Comparison of ENCODE assay signal across 9 cellular contexts in genomic region chr16:73166394-73166971, GRCh38.
DNase-seq lines count a peak whose midpoint lies in the region; ATAC-seq and TF ChIP-seq lines count a peak whose summit lies in the region.
"Had no signal": no experiment of that assay in that cellular context is flagged by ENCODE, and none has a peak within 500 bp of the region (broad histone marks: within the 10 kb centered on the region; RNA-seq: fewer than 3 reads in every experiment).

No MANE protein-coding gene starts in this region.

- peak overlapping the region; percentile 25 for H3K4me3 Mint-ChIP-seq in activated naive CD8-positive, alpha-beta T cell treated with anti-CD3 and anti-CD28 coated beads, Interleukin-2, amount 50 U/mL, for 24 hours

- ATAC-seq in activated naive CD8-positive, alpha-beta T cell treated with anti-CD3 and anti-CD28 coated beads, Interleukin-2, amount 50 U/mL, for 24 hours, result no peak
- no peak for ATAC-seq in HG03565 (IDR thresholded peaks at IDR 0.05; ENCODE audit: unreplicated experiment)
- ATAC-seq in foreskin keratinocyte, result no peak

- H3K9me2 ChIP-seq in hepatocyte (replicated peaks; ENCODE audit: insufficient read depth), result no peaks in the 10 kb centered on the region

- H3K4me1 ChIP-seq in hepatocyte (ENCODE audit: insufficient read depth) (peaks cover 15% of the 10 kb centered on the region), skeletal muscle satellite cell (ENCODE audit: control insufficient read depth, insufficient read depth, low read length) (peaks cover 26% of the 10 kb centered on the region), foreskin keratinocyte (no peaks in the 10 kb centered on the region)

- no peak overlapping the region for H3K4me3 ChIP-seq in H7 (ENCODE audit: insufficient read depth, low read depth, low read length)
- H3K4me3 ChIP-seq in hepatocyte, result no peak overlapping the region
- H3K4me3 ChIP-seq in skeletal muscle satellite cell (ENCODE audit: low read length), result peak overlapping the region; percentile 31

- H3K27me3 ChIP-seq in H7 (ENCODE audit: control insufficient read depth, insufficient read depth, low read length) (no peaks in the 10 kb centered on the region), hepatocyte (no peaks in the 10 kb centered on the region), skeletal muscle satellite cell (ENCODE audit: control insufficient read depth, insufficient read depth, low read length) (no peaks in the 10 kb centered on the region), foreskin keratinocyte (peaks cover 11% of the 10 kb centered on the region)

- H3K79me2 ChIP-seq in hepatocyte, result no peaks in the 10 kb centered on the region

- WGBS in hepatocyte (ENCODE audit: low lambda C conversion rate, missing lambda C conversion rate), result 60% methylated on average over 6 of the region's 6 CpGs

- TF ChIP-seq CTCF in hepatocyte (IDR thresholded peaks at IDR 0.05; ENCODE audit: poor library complexity) (no peak), foreskin keratinocyte (conservative IDR thresholded peaks at IDR 0.05) (no peak)

- H3K27ac ChIP-seq in hepatocyte, result peak overlapping the region; percentile 36
- no peak overlapping the region for H3K27ac ChIP-seq in foreskin keratinocyte

- DNase-seq in H7 (peak; percentile 32), hepatocyte (ENCODE audit: low spot score) (no peak), NCI-H2196 treated with DMSO at 0.1 percent for 48 hours (lab: John Stamatoyannopoulos, UW; ENCODE audit: unreplicated experiment) (no peak), RPMI8226 (no peak), foreskin keratinocyte (no peak)
- no peak for DNase-seq in activated naive CD8-positive, alpha-beta T cell treated with anti-CD3 and anti-CD28 coated beads, Interleukin-2, amount 50 U/mL, for 24 hours
- DNase-seq: NCI-H1436 had no signal

- H2AFZ ChIP-seq in hepatocyte, result no peak overlapping the region

- no peaks in the 10 kb centered on the region for H4K20me1 ChIP-seq in hepatocyte (ENCODE audit: insufficient read depth, poor library complexity, severe bottlenecking)

- H3K27me3 Mint-ChIP-seq in activated naive CD8-positive, alpha-beta T cell treated with anti-CD3 and anti-CD28 coated beads, Interleukin-2, amount 50 U/mL, for 24 hours, result no peaks in the 10 kb centered on the region

- H3K9me3 ChIP-seq in hepatocyte (ENCODE audit: low read depth) (no peaks in the 10 kb centered on the region), skeletal muscle satellite cell (replicated peaks; ENCODE audit: low read length) (no peaks in the 10 kb centered on the region)

- peak overlapping the region; percentile 2 for H3K4me2 ChIP-seq in hepatocyte
- peak overlapping the region; percentile 62 for H3K4me2 ChIP-seq in skeletal muscle satellite cell (ENCODE audit: low read length)

- peaks cover 8% of the 10 kb centered on the region for H3K4me1 Mint-ChIP-seq in activated naive CD8-positive, alpha-beta T cell treated with anti-CD3 and anti-CD28 coated beads, Interleukin-2, amount 50 U/mL, for 24 hours

- no peak overlapping the region for H3K27ac Mint-ChIP-seq in activated naive CD8-positive, alpha-beta T cell treated with anti-CD3 and anti-CD28 coated beads, Interleukin-2, amount 50 U/mL, for 24 hours

- H3K36me3 Mint-ChIP-seq in activated naive CD8-positive, alpha-beta T cell treated with anti-CD3 and anti-CD28 coated beads, Interleukin-2, amount 50 U/mL, for 24 hours (ENCODE audit: low read depth), result no peaks in the 10 kb centered on the region

- no peak overlapping the region for H3K9ac ChIP-seq in skeletal muscle satellite cell (ENCODE audit: low read depth, low read length)

- no peaks in the 10 kb centered on the region for H3K9me3 Mint-ChIP-seq in activated naive CD8-positive, alpha-beta T cell treated with anti-CD3 and anti-CD28 coated beads, Interleukin-2, amount 50 U/mL, for 24 hours

- H3K36me3 ChIP-seq in H7 (replicated peaks; ENCODE audit: control insufficient read depth, insufficient read depth, low read length), result no peaks in the 10 kb centered on the region
- H3K36me3 ChIP-seq in hepatocyte (replicated peaks; ENCODE audit: insufficient read depth, low read depth), result no peaks in the 10 kb centered on the region
- no peaks in the 10 kb centered on the region for H3K36me3 ChIP-seq in skeletal muscle satellite cell (ENCODE audit: insufficient read depth, low read length)
